Comparison of ENCODE assay signal across 25 cellular contexts in the genomic region with DNA sequence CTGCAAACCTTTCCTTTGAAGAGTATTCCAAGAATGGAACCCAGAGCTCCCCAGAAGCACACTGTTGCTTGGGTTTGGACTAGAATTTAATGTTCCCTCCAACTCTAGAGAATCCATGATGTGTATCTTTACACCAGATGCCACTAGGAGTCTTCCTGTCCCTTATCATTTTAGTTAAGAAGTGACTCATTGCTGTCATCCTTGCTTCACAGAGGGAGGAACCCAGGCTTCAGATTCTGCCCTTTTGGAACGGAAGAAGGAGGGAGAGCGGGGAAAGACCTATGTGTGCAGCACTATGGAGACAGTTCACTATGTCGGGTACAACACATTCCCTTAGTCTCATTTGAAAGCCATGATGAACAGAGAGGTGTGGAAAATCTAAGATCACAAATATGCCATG. TPM values are rescaled to one million over a fixed set of nuclear protein-coding genes. Genes with fewer than 3 reads are reported as not detected.
DNase-seq lines count a peak whose midpoint lies in the region; ATAC-seq, FAIRE-seq and TF ChIP-seq lines count a peak whose summit lies in the region.
"Had no signal": no experiment of that assay in that cellular context is flagged by ENCODE, and none has a peak within 500 bp of the region (broad histone marks: within the 10 kb centered on the region; RNA-seq: fewer than 3 reads in every experiment).

No MANE protein-coding gene starts in this region.

- in situ Hi-C loops in KBM-7 (cut with MboI; ENCODE audit: low pct_unique_long_range_greater_than_20kb, low sequenced_read_pairs): no loop called here
- in situ Hi-C loops in K562 (cut with MboI): no loop called here

- peaks cover 48% of the 10 kb centered on the region for H3K27me3 Mint-ChIP-seq in neural crest cell (ENCODE audit: low read depth)

- no peak for TF ChIP-seq CTCF in NB4 (IDR thresholded peaks at IDR 0.05; ENCODE audit: low read depth, low read length)
- no peak for TF ChIP-seq CTCF in K562 (IDR thresholded peaks at IDR 0.05 in 2 of 3, conservative IDR thresholded peaks at IDR 0.05 in 1 of 3; ENCODE audit: insufficient read depth in 2 of 3, low read depth in 1 of 3, low read length in 3 of 3)
- no peak for TF ChIP-seq CTCF in neural crest cell (conservative IDR thresholded peaks at IDR 0.05)

- intact Hi-C loops in K562 (cut with micrococcal nuclease): no loop called here

- no peak overlapping the region for H3K27ac ChIP-seq in K562 (ENCODE audit: extremely low read depth, low read depth, low read length)
- H3K27ac ChIP-seq: SK-N-MC had no signal

- H2AFZ ChIP-seq in K562 (ENCODE audit: low read depth, low read length): no peak overlapping the region

- TF ChIP-seq RAD21 in K562 (CRISPR knock-in tag; conservative IDR thresholded peaks at IDR 0.05 in 1 of 2, IDR thresholded peaks at IDR 0.05 in 1 of 2): no peak

- WGBS in K562 (ENCODE audit: insufficient coverage, low coverage, missing lambda C conversion rate): 0% methylated on average over 1 of the region's 3 CpGs

- no peaks in the 10 kb centered on the region; a peak in 1 of 5 replicates for H3K4me1 ChIP-seq in K562 (replicated peaks in 1 of 2; ENCODE audit: control insufficient read depth in 2 of 2, insufficient read depth in 2 of 2, low read length in 2 of 2)

- BruUV-seq in K562 (replicated peaks; lab: Mats Ljungman, UMichigan): no TSS peak

- no peaks in the 10 kb centered on the region for H4K20me1 ChIP-seq in K562 (replicated peaks; ENCODE audit: control insufficient read depth, insufficient read depth, low read length)

- H3K9me3 Mint-ChIP-seq in neural crest cell: no peaks in the 10 kb centered on the region
- H3K9me3 Mint-ChIP-seq: CD8-positive, alpha-beta T cell had no signal

- no peak overlapping the region for H3K4me2 ChIP-seq in K562 (ENCODE audit: insufficient read depth, low read length)

- H3K36me3 Mint-ChIP-seq in neural crest cell (ENCODE audit: low read depth): no peaks in the 10 kb centered on the region
- H3K36me3 Mint-ChIP-seq: CD8-positive, alpha-beta T cell had no signal

- peaks cover 2 to 43% of the 10 kb centered on the region in 2 experiments; a peak in 4 of 5 replicates for H3K27me3 ChIP-seq in K562 (ENCODE audit: control insufficient read depth in 2 of 2, insufficient read depth in 2 of 2, low read length in 2 of 2)

- CTCF ChIA-PET in K562 (lab: Yijun Ruan, JAX; ENCODE audit: low intra/inter-chr PET ratio): no interaction called here

- H3K9me1 ChIP-seq in K562 (ENCODE audit: control insufficient read depth, insufficient read depth, low read length): no peaks in the 10 kb centered on the region

- TF ChIP-seq EP300 in K562 (IDR thresholded peaks at IDR 0.05; ENCODE audit: low read length): no peak

- H3K4me3 Mint-ChIP-seq in neural crest cell: peak overlapping the region; percentile 51
- H3K4me3 Mint-ChIP-seq: CD8-positive, alpha-beta T cell had no signal

- no peak overlapping the region for H3K4me3 ChIP-seq in NB4 (ENCODE audit: low read depth, low read length)
- no peak overlapping the region for H3K4me3 ChIP-seq in K562
- H3K4me3 ChIP-seq: SK-N-MC had no signal

- no peak overlapping the region for H3K9ac ChIP-seq in K562 (ENCODE audit: insufficient read depth in 1 of 2, low read depth in 2 of 2, low read length in 2 of 2)

- POLR2A ChIA-PET in K562 (lab: Yijun Ruan, JAX): no interaction called here

- no peak for ATAC-seq in K562
- ATAC-seq: CD8-positive, alpha-beta T cell; HCT116 had no signal

- no peaks in the 10 kb centered on the region for H3K9me3 ChIP-seq in K562 (replicated peaks; ENCODE audit: control insufficient read depth, insufficient read depth, low read depth, low read length)

- TF ChIP-seq POLR2A in NB4 (IDR thresholded peaks at IDR 0.05; ENCODE audit: extremely low read depth, insufficient read length): no peak
- TF ChIP-seq POLR2A in K562 (conservative IDR thresholded peaks at IDR 0.05): no peak

- no peaks in the 10 kb centered on the region for H3K36me3 ChIP-seq in K562 (ENCODE audit: control insufficient read depth, insufficient read depth, low read length)

- no peak overlapping the region for H3K27ac Mint-ChIP-seq in neural crest cell (ENCODE audit: unreplicated experiment)
- H3K27ac Mint-ChIP-seq: CD8-positive, alpha-beta T cell had no signal

- FAIRE-seq in K562 (lab: Jason Lieb, UNC): no peak
- FAIRE-seq: G401.6, GM18507 had no signal

- peak; percentile 29 for DNase-seq in KBM-7
- peak; percentile 49 for DNase-seq in NB4 (ENCODE audit: low read depth)
- peak in 2 of 4 experiments; percentile 6 to 8 for DNase-seq in K562 (ENCODE audit: extremely low read depth in 1 of 4, low spot score in 3 of 4)
- no peak for DNase-seq in neural crest cell (ENCODE audit: low read depth, low spot score)
- DNase-seq in NCI-H2227 (lab: John Stamatoyannopoulos, UW; ENCODE audit: unreplicated experiment): no peak
- no peak for DNase-seq in nucleus accumbens (lab: John Stamatoyannopoulos, UW)
- no peak for DNase-seq in midbrain (lab: John Stamatoyannopoulos, UW)
- DNase-seq: AML-193; C1 segment of cervical spinal cord; CD8-positive, alpha-beta T cell; DMS153; GOT3; MM.1S; NCI-H1417 treated with DMSO at 0.1 percent for 48 hours; NCI-H187; NCI-H446 treated with DMSO at 0.1 percent for 48 hours; NCI-H526 treated with DMSO at 0.1 percent for 48 hours; Right ventricle myocardium superior; SW 1271 had no signal

- no peaks in the 10 kb centered on the region for H3K79me2 ChIP-seq in K562 (ENCODE audit: control insufficient read depth, insufficient read depth, low read length)

- H3K4me1 Mint-ChIP-seq in neural crest cell: peaks cover 13% of the 10 kb centered on the region

TF ChIP-seq in K562, 482 proteins besides CTCF, POLR2A, EP300 and RAD21:
- TF ChIP-seq KLF10 (CRISPR knock-in tag; IDR thresholded peaks at IDR 0.05): no peak
- TF ChIP-seq FOSL1 (tag; conservative IDR thresholded peaks at IDR 0.05): peak; percentile 79
- peak; percentile 64; the same call in 1 of the 2 replicates for TF ChIP-seq JUND (IDR thresholded peaks at IDR 0.05; ENCODE audit: borderline replicate concordance, low read depth, low read length)
- peak; percentile 79; the same call in 1 of the 3 replicates for TF ChIP-seq JUND (tag; IDR thresholded peaks at IDR 0.05; ENCODE audit: borderline replicate concordance, low read depth, low read length)
- TF ChIP-seq MEIS2 (IDR thresholded peaks at IDR 0.05; ENCODE audit: partially characterized antibody): no peak
TF ChIP-seq in K562: peak in this region for 2.

RNA-seq across cellular contexts. Expression of gene ATP12A, which starts 2.1 kb away (rescaled TPM):
- total RNA-seq in K562 (2011; cell fraction: chromatin; rRNA removed; ENCODE audit: low replicate concordance): not detected in 2 replicates
- total RNA-seq in K562 (2011; cell fraction: nucleolus; rRNA removed): not detected in 2 replicates
- not detected in 2 replicates for total RNA-seq in K562 (2011; cell fraction: nucleoplasm; rRNA removed)
- total RNA-seq in K562 (2014; rRNA removed) (not detected in 2 replicates), K562 (2014; rRNA removed; fragmentation: Illumina TruSeq; extraction: Trizol) (not detected in 2 replicates), K562 (2015; rRNA removed; fragmentation: Illumina TruSeq; extraction: Trizol) (not detected in 2 replicates), K562 (2021) (not detected in 2 replicates), neural crest cell (0.12 and 0.23 TPM in 2 replicates)
- polyA plus RNA-seq in K562 (2011; rRNA removed) (not detected in 2 replicates), K562 (2014; fragmentation: Illumina TruSeq; extraction: Trizol) (not detected in 2 replicates), K562 (2014; fragmentation: Nextera tagmentation; extraction: Ambion mirVana) (not detected), K562 (2014; rRNA removed) (not detected in 2 replicates)
- not detected in 2 replicates for polyA plus RNA-seq in K562 (2011; cell fraction: cytosol; rRNA removed)
- not detected in 2 replicates for polyA plus RNA-seq in K562 (2011; cell fraction: nucleus; rRNA removed)
- polyA plus RNA-seq in K562 (2012): not detected in 2 replicates
- polyA minus RNA-seq in K562 (2011; rRNA and poly(A)+ RNA removed): not detected in 2 replicates
- polyA minus RNA-seq in K562 (2011; cell fraction: cytosol; rRNA and poly(A)+ RNA removed): not detected in 2 replicates
- polyA minus RNA-seq in K562 (2011; cell fraction: nucleus; rRNA and poly(A)+ RNA removed): not detected in 2 replicates
- total RNA-seq: CD8-positive, alpha-beta T cell; Right ventricle myocardium superior; RPMI7951 had no signal
- polyA plus RNA-seq: AG04450 had no signal

Comparison
In these comparisons a context has a peak if more than half of its experiments do, and no peak if none do; other contexts are left out.
1. DNase-seq: peak in KBM-7 (single experiment) and NB4 (single experiment); none in neural crest cell (single experiment), NCI-H2227 (single experiment), nucleus accumbens (0 of 56) and midbrain (single experiment).